ENCODE assay signal across 10 cellular contexts in the genomic region with DNA sequence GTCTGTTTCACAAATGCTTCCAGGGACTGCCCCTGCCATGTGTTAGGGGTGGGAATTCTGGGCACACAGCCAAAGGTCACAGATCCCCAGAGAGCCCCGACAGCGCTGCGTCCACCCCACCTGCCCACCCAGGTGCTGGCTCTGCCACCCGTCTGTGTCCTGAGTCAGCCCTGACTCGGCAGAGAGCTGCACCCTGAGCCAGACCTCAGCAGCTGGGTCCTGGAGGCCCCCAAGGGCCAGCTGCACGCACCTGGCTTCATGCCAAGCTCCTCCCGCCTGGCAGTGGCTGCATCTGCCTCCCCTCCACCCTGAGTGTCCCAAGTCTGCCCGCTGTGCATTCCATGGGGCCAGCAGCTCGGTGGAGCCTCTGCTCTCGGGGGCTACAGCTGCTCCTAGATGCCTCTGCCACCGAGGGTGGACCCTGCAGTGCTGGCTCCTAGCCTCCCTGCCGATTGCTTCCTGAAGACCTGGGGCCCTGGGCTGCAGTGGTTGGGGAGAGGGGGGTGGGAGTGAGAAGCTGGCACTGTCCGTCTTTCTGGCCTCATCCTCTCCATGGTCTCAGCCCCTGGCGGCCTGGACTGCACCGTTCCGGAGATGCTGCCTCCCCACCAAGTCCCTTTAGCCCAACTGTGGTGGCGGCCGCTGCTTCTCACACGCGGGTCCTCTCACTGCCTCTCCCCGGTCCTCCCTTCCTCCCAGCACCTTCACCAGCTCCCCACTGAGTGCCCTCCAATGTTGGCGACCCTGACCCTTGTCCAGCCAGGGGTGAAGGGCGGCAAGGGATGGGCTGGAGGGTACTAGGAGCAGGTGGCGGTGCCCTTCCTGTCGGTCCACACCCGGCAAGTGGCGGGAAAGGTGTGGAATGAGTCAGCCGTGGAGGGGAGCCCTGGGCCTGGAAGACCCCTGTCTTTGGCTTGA. TPM values are rescaled to one million over a fixed set of nuclear protein-coding genes. Genes with fewer than 3 reads are reported as not detected.
DNase-seq lines count a peak whose midpoint lies in the region; ATAC-seq and TF ChIP-seq lines count a peak whose summit lies in the region.
"Had no signal": no experiment of that assay in that cellular context is flagged by ENCODE, and none has a peak within 500 bp of the region (broad histone marks: within the 10 kb centered on the region; RNA-seq: fewer than 3 reads in every experiment).

No MANE protein-coding gene starts in this region.

- H3K27me3 Mint-ChIP-seq in T-helper 17 cell, result no peaks in the 10 kb centered on the region

- DNase-seq in COLO668 (lab: John Stamatoyannopoulos, UW; ENCODE audit: unreplicated experiment) (peak; percentile 94), NB4 (ENCODE audit: low read depth) (peak; percentile 40), SHP77 (lab: John Stamatoyannopoulos, UW) (peak; percentile 97), left lobe of liver (ENCODE audit: low spot score) (peak; percentile 54), T-helper 17 cell (no peak)
- DNase-seq: MV-4-11, uterus had no signal

- peaks cover 14% of the 10 kb centered on the region for H3K4me1 Mint-ChIP-seq in T-helper 17 cell

- no peak for TF ChIP-seq CTCF in NB4 (IDR thresholded peaks at IDR 0.05; ENCODE audit: low read depth, low read length)

- H3K4me3 ChIP-seq in NB4 (ENCODE audit: low read depth, low read length), result no peak overlapping the region
- H3K4me3 ChIP-seq: uterus had no signal

- peaks cover 2% of the 10 kb centered on the region for H3K36me3 Mint-ChIP-seq in T-helper 17 cell (ENCODE audit: low read depth)

- no peaks in the 10 kb centered on the region for H3K9me3 ChIP-seq in T-helper 17 cell (ENCODE audit: control insufficient read depth, low read length, poor library complexity, severe bottlenecking)
- H3K9me3 ChIP-seq: uterus had no signal

- no peak for ATAC-seq in left lobe of liver
- no peak for ATAC-seq in T-helper 17 cell
- ATAC-seq in GM18505 (IDR thresholded peaks at IDR 0.05; ENCODE audit: unreplicated experiment), result no peak
- ATAC-seq in GM19351 (IDR thresholded peaks at IDR 0.05; ENCODE audit: unreplicated experiment), result no peak
- ATAC-seq in HG02981 (IDR thresholded peaks at IDR 0.05; ENCODE audit: unreplicated experiment), result no peak

- no peak overlapping the region for H3K4me3 Mint-ChIP-seq in T-helper 17 cell

- no peak overlapping the region for H3K27ac Mint-ChIP-seq in T-helper 17 cell

- TF ChIP-seq POLR2A in NB4 (IDR thresholded peaks at IDR 0.05; ENCODE audit: extremely low read depth, insufficient read length), result no peak
- no peak for TF ChIP-seq POLR2A in GM18505 (IDR thresholded peaks at IDR 0.05; ENCODE audit: borderline replicate concordance, extremely low read depth, insufficient read depth, insufficient read length)

RNA-seq across cellular contexts. Expression of gene SECTM1, which starts 3.0 kb away (rescaled TPM):
- total RNA-seq in left lobe of liver, result 3.0 TPM
- 1 to 10 TPM; 4.4 to 6.0 TPM for total RNA-seq in T-helper 17 cell

RNA-seq across cellular contexts. Expression of gene CD7, which starts 13.2 kb away (rescaled TPM):
- total RNA-seq in left lobe of liver, result 1.4 TPM
- total RNA-seq in T-helper 17 cell, result 100 to 1,000 TPM; 119 to 122 TPM

RNA-seq across cellular contexts. Expression of gene TEX19, which starts 28.5 kb away (rescaled TPM):
- total RNA-seq in left lobe of liver, result not detected
- total RNA-seq in T-helper 17 cell, result not detected
- total RNA-seq: uterus had no signal

RNA-seq across cellular contexts. Expression of gene UTS2R, which starts 41.0 kb away (rescaled TPM):
- not detected for total RNA-seq in left lobe of liver
- total RNA-seq in T-helper 17 cell, result not detected
- total RNA-seq: uterus had no signal

RNA-seq across cellular contexts. Expression of gene CSNK1D, which starts 57.1 kb away (rescaled TPM):
- 49.6 TPM for total RNA-seq in left lobe of liver
- total RNA-seq in T-helper 17 cell, result 100 to 1,000 TPM; 218 to 273 TPM

Comparison
In these comparisons a context has a peak if more than half of its experiments do, and no peak if none do; other contexts are left out.
1. DNase-seq: peak in COLO668 (single experiment), NB4 (single experiment), SHP77 (2 of 2) and left lobe of liver (single experiment); none in T-helper 17 cell (0 of 3).
2. RNA of gene CD7, which starts 13.2 kb away (total RNA-seq): 119 to 122 TPM in T-helper 17 cell; 1.4 TPM in left lobe of liver (single experiment); every median in the first group is over 10 times any median in the second.